16 cellular contexts compared by ENCODE assay signal in genomic region chr11:2760196-2760871, GRCh38.
DNase-seq lines count a peak whose midpoint lies in the region; TF ChIP-seq lines count a peak whose summit lies in the region.
"Had no signal": no experiment of that assay in that cellular context is flagged by ENCODE, and none has a peak within 500 bp of the region (broad histone marks: within the 10 kb centered on the region; RNA-seq: fewer than 3 reads in every experiment).

No MANE protein-coding gene starts in this region.

- H3K36me3 ChIP-seq in H7 (replicated peaks; ENCODE audit: control insufficient read depth, insufficient read depth, low read length) (no peaks in the 10 kb centered on the region), esophagus squamous epithelium (no peaks in the 10 kb centered on the region)
- H3K36me3 ChIP-seq: pancreas had no signal

- H3K27ac ChIP-seq in esophagus squamous epithelium = no peak overlapping the region
- H3K27ac ChIP-seq: epithelial cell of prostate, pancreas had no signal

- TF ChIP-seq POLR2A in esophagus squamous epithelium (IDR thresholded peaks at IDR 0.05) = no peak

- in situ Hi-C loops in Caki2 (cut with HindIII; ENCODE audit: low pct_unique_long_range_greater_than_20kb, low sequenced_read_pairs) = no loop called here

- H3K27me3 ChIP-seq in H7 (ENCODE audit: control insufficient read depth, insufficient read depth, low read length) (peaks cover 2% of the 10 kb centered on the region; the same call in 1 of the 2 replicates), esophagus squamous epithelium (no peaks in the 10 kb centered on the region)
- H3K27me3 ChIP-seq: pancreas had no signal

- H3K4me3 ChIP-seq in H7 (ENCODE audit: insufficient read depth, low read depth, low read length) (no peak overlapping the region), esophagus squamous epithelium (no peak overlapping the region)
- H3K4me3 ChIP-seq: pancreas had no signal

- no peaks in the 10 kb centered on the region for H3K4me1 ChIP-seq in esophagus squamous epithelium
- H3K4me1 ChIP-seq: pancreas had no signal

- DNase-seq in Caki2 (ENCODE audit: low read depth) = peak; percentile 26
- DNase-seq in H7 = peak; percentile 38
- peak; percentile 32 for DNase-seq in islet precursor cell
- DNase-seq in posterior vena cava (ENCODE audit: low spot score) = peak; percentile 60
- DNase-seq in DMS153 (lab: John Stamatoyannopoulos, UW) = no peak
- no peak for DNase-seq in NCI-H1048 (lab: John Stamatoyannopoulos, UW)
- no peak for DNase-seq in esophagus squamous epithelium (lab: John Stamatoyannopoulos, UW)
- DNase-seq: activated naive CD8-positive, alpha-beta T cell treated with anti-CD3 and anti-CD28 coated beads, Interleukin-2, amount 50 U/mL, for 24 hours; C1 segment of cervical spinal cord; cerebellar nuclear complex; immature natural killer cell; IMR-90; NCI-H2107; NCI-H69 had no signal

- 80 to 91% methylated on average over 9 to 12 of the region's 20 CpGs for WGBS in esophagus squamous epithelium, 2 donors

- intact Hi-C loops in posterior vena cava (cut with DNase I) = no loop called here
- intact Hi-C loops in esophagus squamous epithelium (cut with DNase I) = no loop called here

- no peaks in the 10 kb centered on the region for H3K9me3 ChIP-seq in esophagus squamous epithelium
- H3K9me3 ChIP-seq: pancreas had no signal

- no peak for TF ChIP-seq CTCF in esophagus squamous epithelium (IDR thresholded peaks at IDR 0.05)

Comparison
In these comparisons a context has a peak if more than half of its experiments do, and no peak if none do; other contexts are left out.
1. DNase-seq: peak in Caki2 (single experiment), H7 (single experiment), islet precursor cell (single experiment) and posterior vena cava (single experiment); none in DMS153 (single experiment), NCI-H1048 (single experiment) and esophagus squamous epithelium (single experiment).